ENCODE assay signal across 8 cellular contexts in genomic region chr10:34808789-34809745, GRCh38. TPM values are rescaled to one million over a fixed set of nuclear protein-coding genes. Genes with fewer than 3 reads are reported as not detected.
DNase-seq lines count a peak whose midpoint lies in the region; ATAC-seq, FAIRE-seq and TF ChIP-seq lines count a peak whose summit lies in the region.

No MANE protein-coding gene starts in this region.

- no peaks in the 10 kb centered on the region for H3K9me3 ChIP-seq in adipocyte (ENCODE audit: control insufficient read depth, low read length)
- no peaks in the 10 kb centered on the region for H3K9me3 ChIP-seq in keratinocyte (ENCODE audit: control insufficient read depth, low read depth, low read length)
- no peaks in the 10 kb centered on the region for H3K9me3 ChIP-seq in tibial nerve

- H3K27ac ChIP-seq in keratinocyte (ENCODE audit: control insufficient read depth, insufficient read depth, low read length) (peak overlapping the region; percentile 4), tibial nerve (peak overlapping the region; percentile 74 to 88 (median 81))

- peak; percentile 56 to 95 for TF ChIP-seq EP300 in tibial nerve (IDR thresholded peaks at IDR 0.05)

- peak; percentile 48 for FAIRE-seq in keratinocyte (lab: Jason Lieb, UNC)

- TF ChIP-seq CTCF in GM12875 (IDR thresholded peaks at IDR 0.05; ENCODE audit: borderline replicate concordance, insufficient read depth, low read depth, low read length) (no peak), keratinocyte (optimal IDR thresholded peaks at IDR 0.05 in 1 of 3, IDR thresholded peaks at IDR 0.05 in 1 of 3, conservative IDR thresholded peaks at IDR 0.05 in 1 of 3; ENCODE audit: extremely low read depth in 1 of 3, insufficient read depth in 2 of 3, low read length in 3 of 3) (no peak), tibial nerve (IDR thresholded peaks at IDR 0.05) (no peak)

- H3K27me3 ChIP-seq in adipocyte (replicated peaks; ENCODE audit: control insufficient read depth, insufficient read depth, low read length) (no peaks in the 10 kb centered on the region), keratinocyte (ENCODE audit: control insufficient read depth, extremely low read depth, insufficient read depth, low read length) (no peaks in the 10 kb centered on the region), tibial nerve (no peaks in the 10 kb centered on the region)

- DNase-seq in adipocyte (ENCODE audit: low read depth) (peak; percentile 69), keratinocyte (ENCODE audit: low read depth, low spot score) (no peak), tibial nerve (ENCODE audit: low spot score in 2 of 2) (peak in 1 of 2 donors; percentile 23), iPS-NIHi11 (ENCODE audit: low spot score) (no peak), GM19238 (ENCODE audit: insufficient read length, low spot score) (no peak)
- DNase-seq in stimulated activated CD4-positive, alpha-beta T cell treated with anti-CD3 and anti-CD28 coated beads, Interleukin-4, amount 100 ng/mL, for 1 hour, result no peak

- 28 to 29% methylated on average over 19 of the region's 19 CpGs for WGBS in tibial nerve, 2 donors

- peaks cover 2% of the 10 kb centered on the region for H3K9me1 ChIP-seq in keratinocyte (ENCODE audit: control insufficient read depth, extremely low read depth, insufficient read depth, low read length)

- H3K4me2 ChIP-seq in keratinocyte (ENCODE audit: control insufficient read depth, extremely low read depth, insufficient read depth, low read depth, low read length), result peak overlapping the region; percentile 82

- dilution Hi-C loops in keratinocyte (cut with MboI; ENCODE audit: extremely low pct_ligation_motif_present, low sequenced_read_pairs), result no loop called here

- H3K4me1 ChIP-seq in adipocyte (ENCODE audit: control insufficient read depth, insufficient read depth, low read length), result peaks cover 32% of the 10 kb centered on the region
- peaks cover 37% of the 10 kb centered on the region for H3K4me1 ChIP-seq in keratinocyte (ENCODE audit: control insufficient read depth, extremely low read depth, insufficient read depth, low read length)
- H3K4me1 ChIP-seq in tibial nerve, result peaks cover 0 to 59% (median 25%) of the 10 kb centered on the region in 4 donors

- H3K9ac ChIP-seq in adipocyte (ENCODE audit: low read length) (peak overlapping the region; percentile 9), keratinocyte (ENCODE audit: control insufficient read depth, extremely low read depth, insufficient read depth, low read length) (no peak overlapping the region)

- TF ChIP-seq POLR2A in tibial nerve (IDR thresholded peaks at IDR 0.05), result peak in 1 of 2 donors; percentile 70

- H3K4me3 ChIP-seq in GM12875 (ENCODE audit: low read depth, low read length), result peak overlapping the region; percentile 30
- H3K4me3 ChIP-seq in adipocyte (ENCODE audit: low read length), result peak overlapping the region; percentile 74
- H3K4me3 ChIP-seq in keratinocyte (ENCODE audit: control insufficient read depth in 2 of 3, extremely low read depth in 1 of 3, insufficient read depth in 2 of 3, low read depth in 1 of 3, low read length in 3 of 3), result peak overlapping the region in 2 of 3 experiments; percentile 13 to 46
- peak overlapping the region; percentile 9 to 40 (median 28) for H3K4me3 ChIP-seq in tibial nerve

- peaks cover 4% of the 10 kb centered on the region for H4K20me1 ChIP-seq in keratinocyte (ENCODE audit: control insufficient read depth, extremely low read depth, insufficient read depth, low read length)

- H2AFZ ChIP-seq in keratinocyte (ENCODE audit: control insufficient read depth, low read length), result no peak overlapping the region

- H3K79me2 ChIP-seq in keratinocyte (ENCODE audit: control insufficient read depth, insufficient read depth, low read length), result peaks cover 82% of the 10 kb centered on the region

- ATAC-seq in HG03060 (IDR thresholded peaks at IDR 0.05; ENCODE audit: low read depth, unreplicated experiment), result peak; percentile 30

- no peaks in the 10 kb centered on the region for H3K36me3 ChIP-seq in adipocyte (ENCODE audit: control insufficient read depth, insufficient read depth, low read length, severe bottlenecking)
- no peaks in the 10 kb centered on the region for H3K36me3 ChIP-seq in keratinocyte (ENCODE audit: control insufficient read depth in 2 of 2, extremely low read depth in 1 of 2, insufficient read depth in 2 of 2, low read length in 2 of 2)
- no peaks in the 10 kb centered on the region for H3K36me3 ChIP-seq in tibial nerve

RNA-seq across cellular contexts. Expression of gene PARD3, which starts 6.0 kb away (rescaled TPM):
- 34.0 to 58.0 TPM (median 46.4 TPM) in 3 replicates for polyA plus RNA-seq in keratinocyte
- 76.3 TPM for polyA plus RNA-seq in keratinocyte (2011; ENCODE audit: low read depth)
- polyA plus RNA-seq in keratinocyte (2011; cell fraction: cytosol; rRNA removed), result 34.9 and 48.6 TPM in 2 replicates
- polyA plus RNA-seq in keratinocyte (2011; cell fraction: nucleus; rRNA removed), result 37.7 and 42.4 TPM in 2 replicates
- 32.6 and 38.9 TPM in 2 replicates for polyA plus RNA-seq in keratinocyte (2012; ENCODE audit: low replicate concordance)
- 35.6 to 90.2 TPM (median 58.4 TPM) in 3 replicates for polyA minus RNA-seq in keratinocyte
- polyA minus RNA-seq in keratinocyte (2011; cell fraction: cytosol; rRNA and poly(A)+ RNA removed), result 48.2 TPM
- polyA minus RNA-seq in keratinocyte (2011; cell fraction: nucleus; rRNA and poly(A)+ RNA removed), result 41.0 and 75.0 TPM in 2 replicates
- total RNA-seq in tibial nerve, result 10 to 100 TPM; 42.6 to 63.6 (median 55.2) TPM
